Comparison of ENCODE assay signal across 1 cellular context in the genomic region with DNA sequence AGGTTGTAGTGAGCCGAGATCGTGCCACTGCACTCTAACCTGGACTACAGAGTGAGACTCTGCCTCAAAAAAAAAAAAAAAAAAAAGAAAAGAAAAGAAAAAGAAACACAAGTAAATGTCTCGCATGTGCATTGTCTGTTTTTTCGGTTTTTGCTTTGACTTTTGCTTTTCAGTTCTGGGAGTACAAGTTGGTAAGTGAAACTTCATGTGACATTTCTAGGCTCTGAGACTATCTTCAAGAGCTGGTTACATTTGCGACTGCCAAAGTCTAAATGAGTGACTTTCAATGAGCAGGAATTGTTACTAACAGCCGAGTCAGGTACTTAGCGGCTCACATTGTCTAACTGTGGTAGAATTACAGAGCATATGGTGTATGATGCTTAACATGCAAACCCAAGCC.
TF ChIP-seq lines count a peak whose summit lies in the region.

No MANE protein-coding gene starts in this region.

TF ChIP-seq in GM23338, 12 proteins besides CTCF, POLR2A, EP300 and RAD21 (continued from another document):
- no peak for TF ChIP-seq ZNF462 (CRISPR knock-in tag; IDR thresholded peaks at IDR 0.05)
